In genomic region chr20:50987493-50988210, GRCh38 we compare ENCODE assay signal across 8 cellular contexts. TPM values are rescaled to one million over a fixed set of nuclear protein-coding genes. Genes with fewer than 3 reads are reported as not detected.
DNase-seq lines count a peak whose midpoint lies in the region; ATAC-seq, FAIRE-seq and TF ChIP-seq lines count a peak whose summit lies in the region.

No MANE protein-coding gene starts in this region.

- H2AFZ ChIP-seq in astrocyte (ENCODE audit: low read depth, low read length) (peak overlapping the region; percentile 74), hepatocyte (no peak overlapping the region)

- peak overlapping the region; percentile 40 for H3K4me2 ChIP-seq in astrocyte (ENCODE audit: low read length)
- H3K4me2 ChIP-seq in hepatocyte, result no peak overlapping the region

- H3K9me3 ChIP-seq in astrocyte (ENCODE audit: insufficient read depth, low read depth, low read length) (no peaks in the 10 kb centered on the region), hepatocyte (ENCODE audit: low read depth) (no peaks in the 10 kb centered on the region), skeletal muscle tissue (ENCODE audit: control insufficient read depth in 3 of 3, low read length in 3 of 3) (no peaks in the 10 kb centered on the region)

- H3K4me3 ChIP-seq in BJ (ENCODE audit: low read depth, low read length), result no peak overlapping the region
- H3K4me3 ChIP-seq in astrocyte (ENCODE audit: insufficient read depth, low read depth, low read length), result no peak overlapping the region
- no peak overlapping the region for H3K4me3 ChIP-seq in hepatocyte
- H3K4me3 ChIP-seq in skeletal muscle tissue (ENCODE audit: low read length in 3 of 3), result peak overlapping the region in 2 of 3 donors; percentile 36 to 43

- DNase-seq in BJ (ENCODE audit: low read depth) (peak; percentile 44), NCI-H2029 (lab: John Stamatoyannopoulos, UW) (peak; percentile 72), T-helper 9 cell (peak; percentile 41), astrocyte (ENCODE audit: low read depth) (peak; percentile 65), hepatocyte (ENCODE audit: low spot score) (peak; percentile 92), cortex of kidney (lab: John Stamatoyannopoulos, UW) (no peak)

- no peaks in the 10 kb centered on the region for H4K20me1 ChIP-seq in astrocyte (ENCODE audit: insufficient read depth, low read length)
- H4K20me1 ChIP-seq in hepatocyte (ENCODE audit: insufficient read depth, poor library complexity, severe bottlenecking), result no peaks in the 10 kb centered on the region

- H3K36me3 Mint-ChIP-seq in astrocyte (ENCODE audit: low read depth, unreplicated experiment), result no peaks in the 10 kb centered on the region

- TF ChIP-seq CTCF in BJ (IDR thresholded peaks at IDR 0.05; ENCODE audit: insufficient read depth, low read depth, low read length) (peak; percentile 80), astrocyte (IDR thresholded peaks at IDR 0.05; ENCODE audit: insufficient read depth, low read depth, low read length) (peak; percentile 91), hepatocyte (IDR thresholded peaks at IDR 0.05; ENCODE audit: poor library complexity) (peak; percentile 85)

- H3K9me3 Mint-ChIP-seq in astrocyte (ENCODE audit: unreplicated experiment), result no peaks in the 10 kb centered on the region

- H3K9me2 ChIP-seq in hepatocyte (replicated peaks; ENCODE audit: insufficient read depth), result no peaks in the 10 kb centered on the region

- H3K4me1 Mint-ChIP-seq in astrocyte (ENCODE audit: low read depth, unreplicated experiment), result peaks cover 14% of the 10 kb centered on the region

- H3K4me3 Mint-ChIP-seq in astrocyte (ENCODE audit: unreplicated experiment), result no peak overlapping the region

- H3K4me1 ChIP-seq in astrocyte (ENCODE audit: insufficient read depth, low read length) (peaks cover 6% of the 10 kb centered on the region), hepatocyte (ENCODE audit: insufficient read depth) (no peaks in the 10 kb centered on the region), skeletal muscle tissue (ENCODE audit: control insufficient read depth in 3 of 3, insufficient read depth in 3 of 3, low read length in 3 of 3) (peaks cover 2 to 3% (median 3%) of the 10 kb centered on the region in 3 donors)

- H3K27ac ChIP-seq in astrocyte (ENCODE audit: low read depth, low read length) (peak overlapping the region; percentile 8), hepatocyte (no peak overlapping the region), skeletal muscle tissue (ENCODE audit: low read depth, low read length) (no peak overlapping the region)

- POLR2A ChIA-PET in BJ (lab: Charles Lee), result interaction anchor here (0.6 kb wide), 1 partner anchor 953 kb away, joined by 6 read pairs; no protein-coding TSS in a partner anchor

- 21% methylated on average over 13 of the region's 13 CpGs for WGBS in hepatocyte (ENCODE audit: low lambda C conversion rate, missing lambda C conversion rate)

- peak; percentile 74 for ATAC-seq in GM21619 (IDR thresholded peaks at IDR 0.05; ENCODE audit: unreplicated experiment)

- H3K9ac ChIP-seq in astrocyte (ENCODE audit: low read length), result peak overlapping the region; percentile 72
- peak overlapping the region in 2 of 3 donors; percentile 12 to 26 for H3K9ac ChIP-seq in skeletal muscle tissue (ENCODE audit: low read depth in 1 of 3, low read length in 3 of 3)

- H3K79me2 ChIP-seq in astrocyte (ENCODE audit: insufficient read depth, low read length), result no peaks in the 10 kb centered on the region
- H3K79me2 ChIP-seq in hepatocyte, result no peaks in the 10 kb centered on the region

- H3K36me3 ChIP-seq in BJ (ENCODE audit: control insufficient read depth, insufficient read depth, low read length), result no peaks in the 10 kb centered on the region
- no peaks in the 10 kb centered on the region for H3K36me3 ChIP-seq in astrocyte (ENCODE audit: insufficient read depth, low read length)
- H3K36me3 ChIP-seq in hepatocyte (replicated peaks; ENCODE audit: insufficient read depth, low read depth), result no peaks in the 10 kb centered on the region
- no peaks in the 10 kb centered on the region for H3K36me3 ChIP-seq in skeletal muscle tissue (ENCODE audit: control insufficient read depth in 3 of 3, insufficient read depth in 3 of 3, low read length in 3 of 3)

- peak overlapping the region; percentile 58 for H3K27ac Mint-ChIP-seq in astrocyte (ENCODE audit: unreplicated experiment)

- no peaks in the 10 kb centered on the region for H3K27me3 Mint-ChIP-seq in astrocyte (ENCODE audit: low read depth, unreplicated experiment)

- no peaks in the 10 kb centered on the region for H3K27me3 ChIP-seq in BJ (ENCODE audit: control insufficient read depth, insufficient read depth, low read length)
- H3K27me3 ChIP-seq in astrocyte (ENCODE audit: insufficient read depth, low read length), result no peaks in the 10 kb centered on the region
- H3K27me3 ChIP-seq in hepatocyte, result peaks cover 3% of the 10 kb centered on the region
- peaks cover 6 to 14% (median 13%) of the 10 kb centered on the region in 3 donors for H3K27me3 ChIP-seq in skeletal muscle tissue (ENCODE audit: control insufficient read depth in 3 of 3, insufficient read depth in 3 of 3, low read length in 3 of 3)

- CTCF ChIA-PET in BJ (lab: Yijun Ruan, JAX), result interaction anchor here (0.6 to 14.6 kb wide), 43 partner anchors 10 to 1096 kb away, joined by 3 to 340 read pairs (median 4); partner anchors contain the start of genes BCAS4, DPM1 and MOCS3

- FAIRE-seq in astrocyte (lab: Jason Lieb, UNC), result no peak

RNA-seq across cellular contexts. Expression of gene MOCS3, which starts 29.0 kb away (rescaled TPM):
- polyA plus RNA-seq in BJ (2011; rRNA removed) (3.4 and 3.8 TPM in 2 replicates), hepatocyte (4.0 and 5.5 TPM in 2 replicates)
- polyA minus RNA-seq in BJ (2011; rRNA and poly(A)+ RNA removed), result 4.8 and 6.4 TPM in 2 replicates
- total RNA-seq in astrocyte (5.8 and 6.3 TPM in 2 replicates), hepatocyte (7.7 and 8.6 TPM in 2 replicates), skeletal muscle tissue (6.8 TPM)

RNA-seq across cellular contexts. Expression of gene DPM1, which starts 29.3 kb away (rescaled TPM):
- polyA plus RNA-seq in BJ (2011; rRNA removed) (35.4 and 46.0 TPM in 2 replicates), hepatocyte (72.9 and 77.8 TPM in 2 replicates)
- 9.6 and 12.5 TPM in 2 replicates for polyA minus RNA-seq in BJ (2011; rRNA and poly(A)+ RNA removed)
- total RNA-seq in astrocyte (57.9 and 63.4 TPM in 2 replicates), hepatocyte (84.3 and 85.0 TPM in 2 replicates), skeletal muscle tissue (40.2 TPM)

RNA-seq across cellular contexts. Expression of gene KCNG1, which starts 35.3 kb away (rescaled TPM):
- polyA plus RNA-seq in BJ (2011; rRNA removed), result 13.2 and 18.2 TPM in 2 replicates
- polyA minus RNA-seq in BJ (2011; rRNA and poly(A)+ RNA removed), result 9.1 and 13.4 TPM in 2 replicates
- 45.5 and 45.9 TPM in 2 replicates for total RNA-seq in astrocyte
- total RNA-seq in hepatocyte, result 26.1 and 28.7 TPM in 2 replicates
- polyA plus RNA-seq in hepatocyte, result 34.6 and 45.8 TPM in 2 replicates
- total RNA-seq in skeletal muscle tissue, result 0.52 TPM

RNA-seq across cellular contexts. Expression of gene ADNP, which starts 56.4 kb away (rescaled TPM):
- polyA plus RNA-seq in BJ (2011; rRNA removed) (10.6 and 17.5 TPM in 2 replicates), hepatocyte (12.5 and 13.1 TPM in 2 replicates)
- polyA minus RNA-seq in BJ (2011; rRNA and poly(A)+ RNA removed), result 28.8 and 39.4 TPM in 2 replicates
- total RNA-seq in astrocyte (63.9 and 72.1 TPM in 2 replicates), hepatocyte (43.7 and 44.3 TPM in 2 replicates), skeletal muscle tissue (41.8 TPM)

Comparison
In these comparisons a context has a peak if more than half of its experiments do, and no peak if none do; other contexts are left out.
1. H3K4me3 ChIP-seq: peak in skeletal muscle tissue (2 of 3); none in BJ (single experiment), astrocyte (single experiment) and hepatocyte (single experiment).
2. RNA of gene KCNG1, which starts 35.3 kb away (total RNA-seq): 45.5 to 45.9 TPM in astrocyte and 26.1 to 28.7 TPM in hepatocyte; 0.52 TPM in skeletal muscle tissue (single experiment); every median in the first group is over 10 times any median in the second.
3. Peak in every context shown above with its lines, with median percentiles within 50 percentile points of each other: CTCF ChIP-seq.